ENCODE assay signal across 1 cellular context in genomic region chr1:9128520-9129371, GRCh38.
TF ChIP-seq lines count a peak whose summit lies in the region.

A gene with protein sequence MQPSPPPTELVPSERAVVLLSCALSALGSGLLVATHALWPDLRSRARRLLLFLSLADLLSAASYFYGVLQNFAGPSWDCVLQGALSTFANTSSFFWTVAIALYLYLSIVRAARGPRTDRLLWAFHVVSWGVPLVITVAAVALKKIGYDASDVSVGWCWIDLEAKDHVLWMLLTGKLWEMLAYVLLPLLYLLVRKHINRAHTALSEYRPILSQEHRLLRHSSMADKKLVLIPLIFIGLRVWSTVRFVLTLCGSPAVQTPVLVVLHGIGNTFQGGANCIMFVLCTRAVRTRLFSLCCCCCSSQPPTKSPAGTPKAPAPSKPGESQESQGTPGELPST (minus strand): TSS chr1:9129102. CDS start chr1:9129027, 75 bp downstream.

TF ChIP-seq in HepG2, 621 proteins besides CTCF, POLR2A, EP300 and RAD21 (continued from another document and continues in another):
- TF ChIP-seq, protein P1, sequence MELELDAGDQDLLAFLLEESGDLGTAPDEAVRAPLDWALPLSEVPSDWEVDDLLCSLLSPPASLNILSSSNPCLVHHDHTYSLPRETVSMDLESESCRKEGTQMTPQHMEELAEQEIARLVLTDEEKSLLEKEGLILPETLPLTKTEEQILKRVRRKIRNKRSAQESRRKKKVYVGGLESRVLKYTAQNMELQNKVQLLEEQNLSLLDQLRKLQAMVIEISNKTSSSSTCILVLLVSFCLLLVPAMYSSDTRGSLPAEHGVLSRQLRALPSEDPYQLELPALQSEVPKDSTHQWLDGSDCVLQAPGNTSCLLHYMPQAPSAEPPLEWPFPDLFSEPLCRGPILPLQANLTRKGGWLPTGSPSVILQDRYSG (CRISPR knock-in tag; IDR thresholded peaks at IDR 0.05): 0 out of 2 replicates have a peak, but pooled peaks have one; percentile 69
- TF ChIP-seq NFAT5 (CRISPR knock-in tag; IDR thresholded peaks at IDR 0.05) (peak; percentile 41; the same call in 1 of the 2 replicates), YEATS2 (CRISPR knock-in tag; IDR thresholded peaks at IDR 0.05; ENCODE audit: borderline replicate concordance) (no peak), ASH2L (IDR thresholded peaks at IDR 0.05; ENCODE audit: insufficient read length, low read depth, low read length) (peak; percentile 56), ZIK1 (CRISPR knock-in tag; IDR thresholded peaks at IDR 0.05; ENCODE audit: borderline replicate concordance, low read depth) (0 out of 2 replicates have a peak, but pooled peaks have one; percentile 41), MYC (CRISPR knock-in tag; IDR thresholded peaks at IDR 0.05; ENCODE audit: borderline replicate concordance) (peak; percentile 62), ZNF34 (CRISPR knock-in tag; IDR thresholded peaks at IDR 0.05; ENCODE audit: borderline replicate concordance) (peak; percentile 75; the same call in 1 of the 2 replicates), KAT7 (CRISPR knock-in tag; IDR thresholded peaks at IDR 0.05; ENCODE audit: borderline replicate concordance) (peak; percentile 53; the same call in 1 of the 2 replicates), NKX3-1 (CRISPR knock-in tag; IDR thresholded peaks at IDR 0.05) (no peak), MAZ (IDR thresholded peaks at IDR 0.05; ENCODE audit: borderline replicate concordance, low read depth, low read length) (peak; percentile 21; the same call in 1 of the 2 replicates), MAZ (CRISPR knock-in tag; IDR thresholded peaks at IDR 0.05; ENCODE audit: low read depth) (peak; percentile 81), ZNF670 (CRISPR knock-in tag; IDR thresholded peaks at IDR 0.05; ENCODE audit: borderline replicate concordance) (no peak), ZNF776 (CRISPR knock-in tag; IDR thresholded peaks at IDR 0.05) (0 out of 2 replicates have a peak, but pooled peaks have one; percentile 69), GFI1 (CRISPR knock-in tag; IDR thresholded peaks at IDR 0.05; ENCODE audit: borderline replicate concordance) (no peak), NAIF1 (CRISPR knock-in tag; IDR thresholded peaks at IDR 0.05; ENCODE audit: borderline replicate concordance) (no peak), DPF2 (CRISPR knock-in tag; IDR thresholded peaks at IDR 0.05; ENCODE audit: borderline replicate concordance, low read depth) (no peak), NONO (IDR thresholded peaks at IDR 0.05) (no peak), NONO (CRISPR knock-in tag; conservative IDR thresholded peaks at IDR 0.05) (peak; percentile 54; the same call in 1 of the 2 replicates), ZNF841 (CRISPR knock-in tag; IDR thresholded peaks at IDR 0.05; ENCODE audit: borderline replicate concordance) (no peak; the same call in 1 of the 2 replicates), MTF1 (CRISPR knock-in tag; IDR thresholded peaks at IDR 0.05) (no peak), SNAPC2 (CRISPR knock-in tag; IDR thresholded peaks at IDR 0.05) (no peak; the same call in 1 of the 2 replicates)
- TF ChIP-seq, protein P2, sequence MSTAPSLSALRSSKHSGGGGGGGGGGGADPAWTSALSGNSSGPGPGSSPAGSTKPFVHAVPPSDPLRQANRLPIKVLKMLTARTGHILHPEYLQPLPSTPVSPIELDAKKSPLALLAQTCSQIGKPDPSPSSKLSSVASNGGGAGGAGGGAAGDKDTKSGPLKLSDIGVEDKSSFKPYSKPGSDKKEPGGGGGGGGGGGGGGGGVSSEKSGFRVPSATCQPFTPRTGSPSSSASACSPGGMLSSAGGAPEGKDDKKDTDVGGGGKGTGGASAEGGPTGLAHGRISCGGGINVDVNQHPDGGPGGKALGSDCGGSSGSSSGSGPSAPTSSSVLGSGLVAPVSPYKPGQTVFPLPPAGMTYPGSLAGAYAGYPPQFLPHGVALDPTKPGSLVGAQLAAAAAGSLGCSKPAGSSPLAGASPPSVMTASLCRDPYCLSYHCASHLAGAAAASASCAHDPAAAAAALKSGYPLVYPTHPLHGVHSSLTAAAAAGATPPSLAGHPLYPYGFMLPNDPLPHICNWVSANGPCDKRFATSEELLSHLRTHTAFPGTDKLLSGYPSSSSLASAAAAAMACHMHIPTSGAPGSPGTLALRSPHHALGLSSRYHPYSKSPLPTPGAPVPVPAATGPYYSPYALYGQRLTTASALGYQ (CRISPR knock-in tag; IDR thresholded peaks at IDR 0.05): no peak
- TF ChIP-seq, protein P3, sequence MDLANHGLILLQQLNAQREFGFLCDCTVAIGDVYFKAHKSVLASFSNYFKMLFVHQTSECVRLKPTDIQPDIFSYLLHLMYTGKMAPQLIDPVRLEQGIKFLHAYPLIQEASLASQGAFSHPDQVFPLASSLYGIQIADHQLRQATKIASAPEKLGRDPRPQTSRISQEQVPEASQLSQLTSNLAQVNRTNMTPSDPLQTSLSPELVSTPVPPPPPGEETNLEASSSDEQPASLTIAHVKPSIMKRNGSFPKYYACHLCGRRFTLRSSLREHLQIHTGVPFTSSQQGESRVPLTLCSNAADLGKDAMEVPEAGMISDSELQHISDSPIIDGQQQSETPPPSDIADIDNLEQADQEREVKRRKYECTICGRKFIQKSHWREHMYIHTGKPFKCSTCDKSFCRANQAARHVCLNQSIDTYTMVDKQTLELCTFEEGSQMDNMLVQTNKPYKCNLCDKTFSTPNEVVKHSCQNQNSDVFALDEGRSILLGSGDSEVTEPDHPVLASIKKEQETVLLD (CRISPR knock-in tag; IDR thresholded peaks at IDR 0.05; ENCODE audit: low read depth): peak; percentile 56; the same call in 1 of the 2 replicates
- TF ChIP-seq, protein P4, sequence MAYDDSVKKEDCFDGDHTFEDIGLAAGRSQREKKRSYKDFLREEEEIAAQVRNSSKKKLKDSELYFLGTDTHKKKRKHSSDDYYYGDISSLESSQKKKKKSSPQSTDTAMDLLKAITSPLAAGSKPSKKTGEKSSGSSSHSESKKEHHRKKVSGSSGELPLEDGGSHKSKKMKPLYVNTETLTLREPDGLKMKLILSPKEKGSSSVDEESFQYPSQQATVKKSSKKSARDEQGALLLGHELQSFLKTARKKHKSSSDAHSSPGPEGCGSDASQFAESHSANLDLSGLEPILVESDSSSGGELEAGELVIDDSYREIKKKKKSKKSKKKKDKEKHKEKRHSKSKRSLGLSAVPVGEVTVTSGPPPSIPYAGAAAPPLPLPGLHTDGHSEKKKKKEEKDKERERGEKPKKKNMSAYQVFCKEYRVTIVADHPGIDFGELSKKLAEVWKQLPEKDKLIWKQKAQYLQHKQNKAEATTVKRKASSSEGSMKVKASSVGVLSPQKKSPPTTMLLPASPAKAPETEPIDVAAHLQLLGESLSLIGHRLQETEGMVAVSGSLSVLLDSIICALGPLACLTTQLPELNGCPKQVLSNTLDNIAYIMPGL (CRISPR knock-in tag; IDR thresholded peaks at IDR 0.05; ENCODE audit: borderline replicate concordance in 1 of 2, low read depth in 1 of 2): peak; percentile 36 to 78; a peak in 1 of 4 replicates
- TF ChIP-seq, protein P5, sequence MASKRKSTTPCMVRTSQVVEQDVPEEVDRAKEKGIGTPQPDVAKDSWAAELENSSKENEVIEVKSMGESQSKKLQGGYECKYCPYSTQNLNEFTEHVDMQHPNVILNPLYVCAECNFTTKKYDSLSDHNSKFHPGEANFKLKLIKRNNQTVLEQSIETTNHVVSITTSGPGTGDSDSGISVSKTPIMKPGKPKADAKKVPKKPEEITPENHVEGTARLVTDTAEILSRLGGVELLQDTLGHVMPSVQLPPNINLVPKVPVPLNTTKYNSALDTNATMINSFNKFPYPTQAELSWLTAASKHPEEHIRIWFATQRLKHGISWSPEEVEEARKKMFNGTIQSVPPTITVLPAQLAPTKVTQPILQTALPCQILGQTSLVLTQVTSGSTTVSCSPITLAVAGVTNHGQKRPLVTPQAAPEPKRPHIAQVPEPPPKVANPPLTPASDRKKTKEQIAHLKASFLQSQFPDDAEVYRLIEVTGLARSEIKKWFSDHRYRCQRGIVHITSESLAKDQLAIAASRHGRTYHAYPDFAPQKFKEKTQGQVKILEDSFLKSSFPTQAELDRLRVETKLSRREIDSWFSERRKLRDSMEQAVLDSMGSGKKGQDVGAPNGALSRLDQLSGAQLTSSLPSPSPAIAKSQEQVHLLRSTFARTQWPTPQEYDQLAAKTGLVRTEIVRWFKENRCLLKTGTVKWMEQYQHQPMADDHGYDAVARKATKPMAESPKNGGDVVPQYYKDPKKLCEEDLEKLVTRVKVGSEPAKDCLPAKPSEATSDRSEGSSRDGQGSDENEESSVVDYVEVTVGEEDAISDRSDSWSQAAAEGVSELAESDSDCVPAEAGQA (IDR thresholded peaks at IDR 0.05; ENCODE audit: low read depth): no peak
- TF ChIP-seq, protein P5 (CRISPR knock-in tag; IDR thresholded peaks at IDR 0.05; ENCODE audit: borderline replicate concordance): peak; percentile 49; the same call in 1 of the 2 replicates
- TF ChIP-seq, protein P6, sequence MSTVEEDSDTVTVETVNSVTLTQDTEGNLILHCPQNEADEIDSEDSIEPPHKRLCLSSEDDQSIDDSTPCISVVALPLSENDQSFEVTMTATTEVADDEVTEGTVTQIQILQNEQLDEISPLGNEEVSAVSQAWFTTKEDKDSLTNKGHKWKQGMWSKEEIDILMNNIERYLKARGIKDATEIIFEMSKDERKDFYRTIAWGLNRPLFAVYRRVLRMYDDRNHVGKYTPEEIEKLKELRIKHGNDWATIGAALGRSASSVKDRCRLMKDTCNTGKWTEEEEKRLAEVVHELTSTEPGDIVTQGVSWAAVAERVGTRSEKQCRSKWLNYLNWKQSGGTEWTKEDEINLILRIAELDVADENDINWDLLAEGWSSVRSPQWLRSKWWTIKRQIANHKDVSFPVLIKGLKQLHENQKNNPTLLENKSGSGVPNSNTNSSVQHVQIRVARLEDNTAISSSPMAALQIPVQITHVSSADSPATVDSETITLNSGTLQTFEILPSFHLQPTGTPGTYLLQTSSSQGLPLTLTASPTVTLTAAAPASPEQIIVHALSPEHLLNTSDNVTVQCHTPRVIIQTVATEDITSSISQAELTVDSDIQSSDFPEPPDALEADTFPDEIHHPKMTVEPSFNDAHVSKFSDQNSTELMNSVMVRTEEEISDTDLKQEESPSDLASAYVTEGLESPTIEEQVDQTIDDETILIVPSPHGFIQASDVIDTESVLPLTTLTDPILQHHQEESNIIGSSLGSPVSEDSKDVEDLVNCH (CRISPR knock-in tag; IDR thresholded peaks at IDR 0.05): 0 out of 2 replicates have a peak, but pooled peaks have one; percentile 38
